In the genomic region with DNA sequence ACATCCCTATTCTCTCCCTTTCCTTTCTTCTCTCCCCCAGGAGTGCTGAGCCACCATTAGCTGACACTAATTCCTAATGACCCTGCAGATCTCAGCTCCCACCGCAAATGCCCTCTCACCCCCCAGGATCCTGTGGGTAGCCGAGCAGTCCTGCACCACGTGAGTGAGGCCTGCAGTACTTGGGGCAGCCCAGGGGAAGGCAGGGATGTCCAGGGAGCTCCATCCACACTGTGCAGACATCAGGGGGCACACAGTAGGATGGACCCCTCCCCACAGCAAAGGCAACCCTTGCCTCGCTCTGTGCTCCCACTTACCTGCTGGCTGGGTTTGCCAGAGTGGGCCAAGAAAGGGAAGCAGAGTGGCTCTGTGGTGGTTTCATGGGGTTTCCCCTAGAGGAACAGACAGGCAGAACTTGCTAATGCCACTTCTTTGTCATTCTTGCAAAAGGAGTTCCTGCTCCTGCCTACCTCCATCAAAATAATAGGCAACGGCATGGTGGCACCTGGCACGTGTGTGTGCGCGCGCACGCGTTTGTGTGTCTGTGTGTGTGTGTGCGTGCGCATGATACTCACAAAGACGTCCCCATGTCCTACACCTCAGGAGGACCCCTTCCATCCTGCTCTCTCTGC, we compare ENCODE assay signal across 12 cellular contexts.
A peak's percentile ranks its signal among the peaks of the same experiment; 100 is the strongest.
DNase-seq lines count a peak whose midpoint lies in the region; ATAC-seq, FAIRE-seq and TF ChIP-seq lines count a peak whose summit lies in the region.
"Had no signal": no experiment of that assay in that cellular context is flagged by ENCODE, and none has a peak within 500 bp of the region (broad histone marks: within the 10 kb centered on the region; RNA-seq: fewer than 3 reads in every experiment).

No MANE protein-coding gene starts in this region.

- H3K4me3 ChIP-seq in Loucy (ENCODE audit: low read length, poor library complexity, severe bottlenecking) (peak overlapping the region; percentile 35), sigmoid colon (no peak overlapping the region)
- H3K4me3 ChIP-seq: thyroid gland had no signal

- no peak for TF ChIP-seq POLR2A in GM12892 (IDR thresholded peaks at IDR 0.05; ENCODE audit: low read depth, low read length)
- no peak for TF ChIP-seq POLR2A in sigmoid colon (IDR thresholded peaks at IDR 0.05)

- peaks cover 92% of the 10 kb centered on the region for H3K79me2 ChIP-seq in Loucy (ENCODE audit: insufficient read depth, low read length)

- peak; percentile 92 for FAIRE-seq in GM12892 (lab: Jason Lieb, UNC)

- H3F3A ChIP-seq in Loucy (ENCODE audit: low read depth), result 0 out of 2 replicates have a peak, but pooled peaks cover 5% of the 10 kb centered on the region

- 75 to 91% methylated on average over 14 of the region's 14 CpGs for WGBS in sigmoid colon, 2 donors

- intact Hi-C loops in Right ventricle myocardium inferior (cut with DNase I) (no loop called here), sigmoid colon (cut with DNase I) (no loop called here)

- no peaks in the 10 kb centered on the region for H4K20me1 ChIP-seq in Loucy (ENCODE audit: insufficient read depth, low read length, poor library complexity, severe bottlenecking)

- H3K4me3 Mint-ChIP-seq in T-helper 2 cell treated with Interferon-gamma antibody and Interleukin-4, amounts not matched to agents 5 μg/mL and 100 μg/mL, for 36 hours, result no peak overlapping the region

- peak overlapping the region; percentile 2 for H3K9ac ChIP-seq in Loucy (ENCODE audit: low read depth, low read length, poor library complexity, severe bottlenecking)

- H3K27me3 Mint-ChIP-seq in T-helper 2 cell treated with Interferon-gamma antibody and Interleukin-4, amounts not matched to agents 5 μg/mL and 100 μg/mL, for 36 hours (ENCODE audit: low read depth), result no peaks in the 10 kb centered on the region
- H3K27me3 Mint-ChIP-seq: CD4-positive, alpha-beta memory T cell had no signal

- TF ChIP-seq EP300 in sigmoid colon (IDR thresholded peaks at IDR 0.05), result no peak

- H3K9me3 Mint-ChIP-seq in T-helper 2 cell treated with Interferon-gamma antibody and Interleukin-4, amounts not matched to agents 5 μg/mL and 100 μg/mL, for 36 hours, result peaks cover 8% of the 10 kb centered on the region

- no peaks in the 10 kb centered on the region for H3K4me1 Mint-ChIP-seq in T-helper 2 cell treated with Interferon-gamma antibody and Interleukin-4, amounts not matched to agents 5 μg/mL and 100 μg/mL, for 36 hours (ENCODE audit: low read depth)

- ATAC-seq in Right ventricle myocardium inferior (no peak), HG03280 (IDR thresholded peaks at IDR 0.05; ENCODE audit: unreplicated experiment) (no peak)

- H3K27ac ChIP-seq in sigmoid colon, result peak overlapping the region in 3 of 4 donors; percentile 33 to 60 (median 55)
- H3K27ac ChIP-seq: thyroid gland had no signal

- no peak overlapping the region for H3K27ac Mint-ChIP-seq in T-helper 2 cell treated with Interferon-gamma antibody and Interleukin-4, amounts not matched to agents 5 μg/mL and 100 μg/mL, for 36 hours

- H3K36me3 ChIP-seq in Loucy (ENCODE audit: insufficient read depth, low read length), result 0 out of 2 replicates have a peak, but pooled peaks cover 4% of the 10 kb centered on the region
- no peaks in the 10 kb centered on the region for H3K36me3 ChIP-seq in sigmoid colon
- H3K36me3 ChIP-seq: thyroid gland had no signal

- H3K36me3 Mint-ChIP-seq in T-helper 2 cell treated with Interferon-gamma antibody and Interleukin-4, amounts not matched to agents 5 μg/mL and 100 μg/mL, for 36 hours (ENCODE audit: low read depth), result no peaks in the 10 kb centered on the region
- H3K36me3 Mint-ChIP-seq: CD4-positive, alpha-beta memory T cell had no signal

- H3K27me3 ChIP-seq in Loucy (ENCODE audit: insufficient read depth, low read length, poor library complexity, severe bottlenecking) (no peaks in the 10 kb centered on the region), sigmoid colon (no peaks in the 10 kb centered on the region)
- H3K27me3 ChIP-seq: thyroid gland had no signal

- peak overlapping the region; percentile 47 for H3K4me2 ChIP-seq in Loucy (ENCODE audit: low read depth, low read length, poor library complexity, severe bottlenecking)

- TF ChIP-seq CTCF in Loucy (conservative IDR thresholded peaks at IDR 0.05; ENCODE audit: low read length) (no peak), sigmoid colon (IDR thresholded peaks at IDR 0.05) (no peak)

- DNase-seq in GM12892 (ENCODE audit: insufficient read length) (no peak), Right ventricle myocardium inferior (ENCODE audit: missing footprints) (peak; percentile 65), sigmoid colon (peak; percentile 59), DMS153 (lab: John Stamatoyannopoulos, UW) (no peak), midbrain (lab: John Stamatoyannopoulos, UW) (no peak)
- DNase-seq in T-helper 2 cell treated with Interferon-gamma antibody and Interleukin-4, amounts not matched to agents 5 μg/mL and 100 μg/mL, for 36 hours (ENCODE audit: low spot score), result no peak
- DNase-seq: CD4-positive, alpha-beta memory T cell; islet precursor cell; posterior cingulate gyrus had no signal

- H3K9me3 ChIP-seq in Loucy (ENCODE audit: insufficient read depth, low read depth, low read length) (no peaks in the 10 kb centered on the region; the same call in 1 of the 2 replicates), sigmoid colon (no peaks in the 10 kb centered on the region)
- H3K9me3 ChIP-seq: thyroid gland had no signal

- peaks cover 40% of the 10 kb centered on the region for H3K4me1 ChIP-seq in Loucy (ENCODE audit: insufficient read depth, low read length, poor library complexity, severe bottlenecking)
- peaks cover 0 to 39% (median 32%) of the 10 kb centered on the region in 4 donors for H3K4me1 ChIP-seq in sigmoid colon
- H3K4me1 ChIP-seq: thyroid gland had no signal

- no peak overlapping the region for H2AFZ ChIP-seq in Loucy (ENCODE audit: low read length)

- H3K9me2 ChIP-seq in Loucy (replicated peaks; ENCODE audit: low read depth, low read length), result no peaks in the 10 kb centered on the region

Comparison
In these comparisons a context has a peak if more than half of its experiments do, and no peak if none do; other contexts are left out.
1. DNase-seq: peak in Right ventricle myocardium inferior (single experiment) and sigmoid colon (single experiment); none in GM12892 (single experiment), DMS153 (single experiment), T-helper 2 cell treated with Interferon-gamma antibody and Interleukin-4, amounts not matched to agents 5 μg/mL and 100 μg/mL, for 36 hours (single experiment) and midbrain (single experiment).